19 cellular contexts compared by ENCODE assay signal in genomic region chrX:122026665-122027064, GRCh38.
DNase-seq lines count a peak whose midpoint lies in the region; TF ChIP-seq lines count a peak whose summit lies in the region.
"Had no signal": no experiment of that assay in that cellular context is flagged by ENCODE, and none has a peak within 500 bp of the region (broad histone marks: within the 10 kb centered on the region; RNA-seq: fewer than 3 reads in every experiment).

No MANE protein-coding gene starts in this region.

- no peak overlapping the region for H3K4me2 ChIP-seq in mammary epithelial cell (ENCODE audit: insufficient read depth, low read depth, low read length)
- H3K4me2 ChIP-seq: BLaER1, PC-9 had no signal

- no peaks in the 10 kb centered on the region for H3K27me3 ChIP-seq in mammary epithelial cell (ENCODE audit: insufficient read depth, low read length)

- intact Hi-C loops in mammary epithelial cell (cut with micrococcal nuclease): no loop called here

- H4K20me1 ChIP-seq in mammary epithelial cell (ENCODE audit: insufficient read depth, low read length): no peaks in the 10 kb centered on the region
- H4K20me1 ChIP-seq: BLaER1 had no signal

- TF ChIP-seq CTCF in LNCaP clone FGC (IDR thresholded peaks at IDR 0.05; ENCODE audit: control insufficient read depth, extremely low read depth, insufficient read depth): no peak
- no peak for TF ChIP-seq CTCF in mammary epithelial cell (conservative IDR thresholded peaks at IDR 0.05 in 1 of 2, IDR thresholded peaks at IDR 0.05 in 1 of 2; ENCODE audit: extremely low read depth in 1 of 2, insufficient read depth in 1 of 2, low read depth in 1 of 2, low read length in 2 of 2)

- no peaks in the 10 kb centered on the region for H3K9me3 ChIP-seq in mammary epithelial cell (replicated peaks; ENCODE audit: insufficient read depth, low read length)
- H3K9me3 ChIP-seq: BLaER1 had no signal

- H3K4me1 ChIP-seq in mammary epithelial cell (ENCODE audit: insufficient read depth, low read length): no peaks in the 10 kb centered on the region
- H3K4me1 ChIP-seq: BLaER1 had no signal

- no peak overlapping the region for H2AFZ ChIP-seq in mammary epithelial cell (ENCODE audit: low read depth, low read length)
- H2AFZ ChIP-seq: PC-9 had no signal

- no peak overlapping the region for H3K9ac ChIP-seq in mammary epithelial cell (ENCODE audit: insufficient read depth, low read length)
- H3K9ac ChIP-seq: BLaER1 had no signal

- whole genome bisulfite sequencing in mammary epithelial cell (ENCODE audit: low coverage, missing lambda C conversion rate): 92% methylated on average over 1 of the region's 1 CpG

- no peaks in the 10 kb centered on the region for H3K36me3 ChIP-seq in mammary epithelial cell (ENCODE audit: insufficient read depth, low read length)
- H3K36me3 ChIP-seq: BLaER1 had no signal

- no peak overlapping the region for H3K27ac ChIP-seq in mammary epithelial cell (ENCODE audit: insufficient read depth, low read depth, low read length)
- H3K27ac ChIP-seq: BLaER1, HL-60, PC-9 had no signal

- CTCF ChIA-PET in mammary epithelial cell (lab: Charles Lee; ENCODE audit: low non-redundant PET): no interaction called here

- in situ Hi-C loops in mammary epithelial cell (cut with MboI; ENCODE audit: low sequenced_read_pairs in 2 of 2): no loop called here

- dilution Hi-C loops in mammary epithelial cell (cut with HindIII; ENCODE audit: low sequenced_read_pairs): no loop called here

- DNase-seq in DMS153 (lab: John Stamatoyannopoulos, UW) (peak; percentile 98), LNCaP clone FGC (ENCODE audit: low read depth) (peak; percentile 60), NCI-H2029 treated with DMSO at 0.1 percent for 48 hours (lab: John Stamatoyannopoulos, UW) (peak; percentile 40), NCI-H774 (lab: John Stamatoyannopoulos, UW) (peak; percentile 71), HuH-7 (ENCODE audit: low spot score) (no peak), mammary epithelial cell (no peak), OCI-M1 (lab: John Stamatoyannopoulos, UW) (no peak), UCSD-AML1 (lab: John Stamatoyannopoulos, UW; ENCODE audit: unreplicated experiment) (no peak)
- DNase-seq: CD4-positive, CD25-positive, alpha-beta regulatory T cell; DMS79 treated with DMSO at 0.1 percent for 48 hours; GF-D8; NCI-H2171 treated with DMSO at 0.1 percent for 48 hours; NCI-H345; NCI-H524 treated with DMSO at 0.1 percent for 48 hours; NK-92 treated with Interleukin-12 subunit alpha and Interleukin-12 subunit beta, amount 100 ng/mL, for 24 hours; PC-9; T-cell had no signal

- no TSS peak for BruUV-seq in mammary epithelial cell (replicated peaks; lab: Mats Ljungman, UMichigan)

- no peaks in the 10 kb centered on the region for H3K79me2 ChIP-seq in mammary epithelial cell (ENCODE audit: insufficient read depth, low read length)

- H3K4me3 ChIP-seq in LNCaP clone FGC (ENCODE audit: low read depth, low read length) (no peak overlapping the region), mammary epithelial cell (replicated peaks in 1 of 3; ENCODE audit: insufficient read depth in 1 of 3, low read depth in 2 of 3, low read length in 3 of 3) (no peak overlapping the region)
- H3K4me3 ChIP-seq: BLaER1, PC-9 had no signal

Comparison
In these comparisons a context has a peak if more than half of its experiments do, and no peak if none do; other contexts are left out.
1. DNase-seq: peak in DMS153 (single experiment), LNCaP clone FGC (single experiment), NCI-H2029 treated with DMSO at 0.1 percent for 48 hours (single experiment) and NCI-H774 (single experiment); none in HuH-7 (single experiment), mammary epithelial cell (single experiment), OCI-M1 (single experiment) and UCSD-AML1 (single experiment).